In the genomic region with DNA sequence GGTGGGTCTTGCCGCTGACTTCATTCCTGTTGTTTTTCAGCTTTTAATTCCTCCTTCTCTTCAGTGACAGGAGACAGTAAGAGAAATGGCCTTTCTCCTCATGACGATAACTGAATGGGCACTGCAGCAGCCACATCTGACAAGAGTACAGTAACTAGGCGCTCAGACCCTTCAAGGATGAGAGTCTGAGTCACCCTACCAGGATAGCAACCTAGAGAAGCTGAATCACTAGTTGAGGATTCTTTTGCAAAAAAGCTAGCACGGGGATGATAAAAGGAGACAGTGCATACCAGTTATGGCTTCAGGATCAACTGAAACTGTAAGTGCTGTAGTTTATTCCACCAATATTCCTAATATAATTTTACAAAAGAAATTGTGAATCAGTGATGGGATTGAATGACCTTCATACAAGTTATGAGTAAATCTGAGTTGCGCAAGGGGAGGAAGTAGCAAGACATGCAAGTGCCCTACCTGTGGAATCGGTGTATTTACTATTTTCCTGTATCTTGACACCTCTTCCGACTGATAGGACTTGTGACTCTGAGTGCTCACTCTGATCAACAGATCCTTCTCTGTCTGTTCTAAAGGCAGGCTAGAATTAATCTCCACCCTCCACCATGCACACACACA, we compare ENCODE assay signal across 13 cellular contexts.
DNase-seq lines count a peak whose midpoint lies in the region; ATAC-seq and TF ChIP-seq lines count a peak whose summit lies in the region.
"Had no signal": no experiment of that assay in that cellular context is flagged by ENCODE, and none has a peak within 500 bp of the region (broad histone marks: within the 10 kb centered on the region; RNA-seq: fewer than 3 reads in every experiment).

No MANE protein-coding gene starts in this region.

- no TSS peak for BruUV-seq in PC-3 (replicated peaks; lab: Mats Ljungman, UMichigan)

- intact Hi-C loops in PC-3 (cut with micrococcal nuclease) = no loop called here

- H3K9me2 ChIP-seq in PC-3 (replicated peaks; ENCODE audit: low read length) = no peaks in the 10 kb centered on the region

- DNase-seq in DMS53 (lab: John Stamatoyannopoulos, UW) (peak; percentile 27), DMS53 treated with DMSO at 0.1 percent for 48 hours (lab: John Stamatoyannopoulos, UW; ENCODE audit: unreplicated experiment) (no peak), HT1080 (ENCODE audit: low read depth) (peak; percentile 52), PC-3 (peak; percentile 3), epithelial cell of esophagus (ENCODE audit: low read depth) (peak; percentile 53), right atrium auricular region (ENCODE audit: low spot score) (no peak)
- no peak for DNase-seq in NK-92 treated with Interleukin-12 subunit alpha and Interleukin-12 subunit beta, amount 100 ng/mL, for 24 hours (lab: John Stamatoyannopoulos, UW)
- DNase-seq: Caco-2; CD8-positive, alpha-beta T cell; GM23248; KBM-7 had no signal

- no peaks in the 10 kb centered on the region for H3K9me3 ChIP-seq in PC-3 (ENCODE audit: low read length)
- no peaks in the 10 kb centered on the region for H3K9me3 ChIP-seq in right atrium auricular region
- H3K9me3 ChIP-seq: Caco-2 had no signal

- no peak overlapping the region for H2AFZ ChIP-seq in PC-3 (ENCODE audit: low read length)
- H2AFZ ChIP-seq: GM23248 had no signal

- H3K4me2 ChIP-seq in PC-3 (ENCODE audit: low read length) = no peak overlapping the region

- H3K79me2 ChIP-seq in PC-3 (ENCODE audit: low read length) = no peaks in the 10 kb centered on the region

- H3K9ac ChIP-seq in PC-3 (ENCODE audit: low read length) = no peak overlapping the region
- H3K9ac ChIP-seq: GM23248 had no signal

- no peaks in the 10 kb centered on the region for H3F3A ChIP-seq in PC-3 (ENCODE audit: low read length, unreplicated experiment)

- H3K36me3 ChIP-seq in PC-3 (ENCODE audit: low read depth, low read length) (no peaks in the 10 kb centered on the region), right atrium auricular region (no peaks in the 10 kb centered on the region)

- H3K4me1 ChIP-seq in PC-3 (ENCODE audit: insufficient read depth, low read length) (peaks cover 9% of the 10 kb centered on the region; the same call in 1 of the 2 replicates), right atrium auricular region (no peaks in the 10 kb centered on the region)
- H3K4me1 ChIP-seq: Caco-2 had no signal

- CTCF ChIA-PET in PC-3 (lab: Charles Lee) = no interaction called here

- POLR2A ChIA-PET in PC-3 (lab: Charles Lee; ENCODE audit: unreplicated experiment) = no interaction called here

- ATAC-seq in PC-3 = no peak
- ATAC-seq in GM21786 (IDR thresholded peaks at IDR 0.05; ENCODE audit: unreplicated experiment) = no peak
- ATAC-seq: CD8-positive, alpha-beta T cell had no signal

- H3K27ac ChIP-seq in PC-3 (ENCODE audit: low read length) (no peak overlapping the region), right atrium auricular region (no peak overlapping the region)
- H3K27ac ChIP-seq: 22Rv1, GM23248 had no signal

- H4K20me1 ChIP-seq in PC-3 (ENCODE audit: low read length) = no peaks in the 10 kb centered on the region

- TF ChIP-seq CTCF in PC-3 (conservative IDR thresholded peaks at IDR 0.05; ENCODE audit: low read depth, low read length) = no peak
- no peak for TF ChIP-seq CTCF in epithelial cell of esophagus (IDR thresholded peaks at IDR 0.05; ENCODE audit: insufficient read depth, low read depth, low read length, missing control alignments)
- no peak for TF ChIP-seq CTCF in right atrium auricular region (IDR thresholded peaks at IDR 0.05)

- H3K4me3 ChIP-seq in PC-3 (ENCODE audit: low read length) (no peak overlapping the region), epithelial cell of esophagus (ENCODE audit: low read length) (no peak overlapping the region), right atrium auricular region (no peak overlapping the region)
- H3K4me3 ChIP-seq: GM23248 had no signal

- H3K27me3 ChIP-seq in PC-3 (ENCODE audit: low read length) (no peaks in the 10 kb centered on the region), right atrium auricular region (no peaks in the 10 kb centered on the region)

Comparison
In these comparisons a context has a peak if more than half of its experiments do, and no peak if none do; other contexts are left out.
1. DNase-seq: peak in DMS53 (single experiment), HT1080 (single experiment), PC-3 (single experiment) and epithelial cell of esophagus (single experiment); none in DMS53 treated with DMSO at 0.1 percent for 48 hours (single experiment), NK-92 treated with Interleukin-12 subunit alpha and Interleukin-12 subunit beta, amount 100 ng/mL, for 24 hours (single experiment) and right atrium auricular region (single experiment).